In genomic region chr20:48893374-48893773, GRCh38 we compare ENCODE assay signal across 24 cellular contexts. TPM values are rescaled to one million over a fixed set of nuclear protein-coding genes. Genes with fewer than 3 reads are reported as not detected.
A peak's percentile ranks its signal among the peaks of the same experiment; 100 is the strongest.
DNase-seq lines count a peak whose midpoint lies in the region; ATAC-seq, FAIRE-seq and TF ChIP-seq lines count a peak whose summit lies in the region.
"Had no signal": no experiment of that assay in that cellular context is flagged by ENCODE, and none has a peak within 500 bp of the region (broad histone marks: within the 10 kb centered on the region; RNA-seq: fewer than 3 reads in every experiment).

No MANE protein-coding gene starts in this region.

- BruUV-seq in A673 (replicated peaks; lab: Mats Ljungman, UMichigan) (TSS peak; percentile 74), K562 (replicated peaks; lab: Mats Ljungman, UMichigan) (no TSS peak)

- H3K4me3 ChIP-seq in A673 (ENCODE audit: low read depth, low read length, poor library complexity, severe bottlenecking) (no peak overlapping the region), K562 (no peak overlapping the region), gastrocnemius medialis (no peak overlapping the region)
- H3K4me3 ChIP-seq: BLaER1 treated with 17β-estradiol and CSF1 and Interleukin-3, amounts not matched to agents 10 nM and 100 nM had no signal

- no peaks in the 10 kb centered on the region for H3K27me3 Mint-ChIP-seq in activated naive CD4-positive, alpha-beta T cell treated with anti-CD3 and anti-CD28 coated beads, Interleukin-2, amount 50 U/mL, for 24 hours

- H3K27me3 ChIP-seq in A673 (replicated peaks; ENCODE audit: insufficient read depth, low read depth, low read length, poor library complexity) (no peaks in the 10 kb centered on the region), K562 (ENCODE audit: control insufficient read depth in 2 of 2, insufficient read depth in 2 of 2, low read length in 2 of 2) (peaks cover 14 to 31% of the 10 kb centered on the region in 2 experiments; a peak in 2 of 5 replicates), gastrocnemius medialis (no peaks in the 10 kb centered on the region)
- H3K27me3 ChIP-seq: BE2C; BLaER1 treated with 17β-estradiol and CSF1 and Interleukin-3, amounts not matched to agents 10 nM and 100 nM had no signal

- no peaks in the 10 kb centered on the region for H3K9me3 Mint-ChIP-seq in activated naive CD4-positive, alpha-beta T cell treated with anti-CD3 and anti-CD28 coated beads, Interleukin-2, amount 50 U/mL, for 24 hours
- H3K9me3 Mint-ChIP-seq: CD4-positive, alpha-beta memory T cell had no signal

- FAIRE-seq in K562 (lab: Jason Lieb, UNC) (no peak), H54 (lab: Jason Lieb, UNC) (no peak)
- FAIRE-seq: A204.1, GM12891, GM18507 had no signal

- H3K27ac Mint-ChIP-seq in activated naive CD4-positive, alpha-beta T cell treated with anti-CD3 and anti-CD28 coated beads, Interleukin-2, amount 50 U/mL, for 24 hours, result peak overlapping the region; percentile 46
- H3K27ac Mint-ChIP-seq: CD4-positive, alpha-beta memory T cell had no signal

- H3K27ac ChIP-seq in A673 (ENCODE audit: low read depth, low read length, poor library complexity, severe bottlenecking), result peak overlapping the region; percentile 97
- no peak overlapping the region for H3K27ac ChIP-seq in K562 (ENCODE audit: extremely low read depth, low read depth, low read length)
- H3K27ac ChIP-seq in gastrocnemius medialis, result peak overlapping the region; percentile 68 to 87 (median 80)
- H3K27ac ChIP-seq: 22Rv1; BLaER1 treated with 17β-estradiol and CSF1 and Interleukin-3, amounts not matched to agents 10 nM and 100 nM had no signal

- no peak overlapping the region for H2AFZ ChIP-seq in K562 (ENCODE audit: low read depth, low read length)

- TF ChIP-seq RAD21 in K562 (CRISPR knock-in tag; conservative IDR thresholded peaks at IDR 0.05 in 1 of 2, IDR thresholded peaks at IDR 0.05 in 1 of 2), result no peak

- no peaks in the 10 kb centered on the region for H3K36me3 Mint-ChIP-seq in activated naive CD4-positive, alpha-beta T cell treated with anti-CD3 and anti-CD28 coated beads, Interleukin-2, amount 50 U/mL, for 24 hours
- H3K36me3 Mint-ChIP-seq: CD4-positive, alpha-beta memory T cell had no signal

- no peaks in the 10 kb centered on the region for H4K20me1 ChIP-seq in K562 (replicated peaks; ENCODE audit: control insufficient read depth, insufficient read depth, low read length)
- H4K20me1 ChIP-seq: BLaER1 treated with 17β-estradiol and CSF1 and Interleukin-3, amounts not matched to agents 10 nM and 100 nM had no signal

- H3K4me3 Mint-ChIP-seq in activated naive CD4-positive, alpha-beta T cell treated with anti-CD3 and anti-CD28 coated beads, Interleukin-2, amount 50 U/mL, for 24 hours, result no peak overlapping the region
- H3K4me3 Mint-ChIP-seq: CD4-positive, alpha-beta memory T cell had no signal

- H3K36me3 ChIP-seq in A673 (ENCODE audit: insufficient read depth, low read length, poor library complexity, severe bottlenecking), result no peaks in the 10 kb centered on the region
- no peaks in the 10 kb centered on the region for H3K36me3 ChIP-seq in K562 (ENCODE audit: control insufficient read depth, insufficient read depth, low read length)
- H3K36me3 ChIP-seq in gastrocnemius medialis, result no peaks in the 10 kb centered on the region
- H3K36me3 ChIP-seq: BE2C; BLaER1 treated with 17β-estradiol and CSF1 and Interleukin-3, amounts not matched to agents 10 nM and 100 nM had no signal

- no peak for DNase-seq in activated naive CD4-positive, alpha-beta T cell treated with Interleukin-2 at 50 U/mL for 16 hours
- DNase-seq in A673 (ENCODE audit: low spot score) (no peak), K562 (ENCODE audit: extremely low read depth in 1 of 4, low spot score in 3 of 4) (no peak), gastrocnemius medialis (no peak), H54 (ENCODE audit: insufficient read length, low spot score) (no peak)
- DNase-seq in activated CD8-positive, alpha-beta memory T cell treated with anti-CD3 and anti-CD28 coated beads, Interleukin-2, amount 50 U/mL, for 4 hours, result no peak
- DNase-seq: ACHN; AML-193; BE2C; Calu3; CD4-positive, alpha-beta memory T cell; COR-L47; DMS53; DMS79 treated with DMSO at 0.1 percent for 48 hours; GF-D8; GOT3; H7; HCEC 1CT had no signal

- TF ChIP-seq CTCF in A673 (conservative IDR thresholded peaks at IDR 0.05; ENCODE audit: low read depth, low read length) (no peak), K562 (IDR thresholded peaks at IDR 0.05 in 2 of 3, conservative IDR thresholded peaks at IDR 0.05 in 1 of 3; ENCODE audit: insufficient read depth in 2 of 3, low read depth in 1 of 3, low read length in 3 of 3) (no peak), gastrocnemius medialis (IDR thresholded peaks at IDR 0.05 in 4 of 5, conservative IDR thresholded peaks at IDR 0.05 in 1 of 5) (no peak)

- peaks cover 11% of the 10 kb centered on the region for H3K9me3 ChIP-seq in A673 (ENCODE audit: low read depth, low read length, poor library complexity, severe bottlenecking)
- H3K9me3 ChIP-seq in K562 (replicated peaks; ENCODE audit: control insufficient read depth, insufficient read depth, low read depth, low read length), result no peaks in the 10 kb centered on the region
- no peaks in the 10 kb centered on the region for H3K9me3 ChIP-seq in gastrocnemius medialis
- H3K9me3 ChIP-seq: BE2C had no signal

- POLR2A ChIA-PET in A673 (lab: Charles Lee; ENCODE audit: low non-redundant PET) (no interaction called here), K562 (lab: Yijun Ruan, JAX) (interaction anchor here (1.2 kb wide), 1 partner anchor 9 kb away, joined by 3 read pairs; no protein-coding TSS in a partner anchor)

- TF ChIP-seq POLR2A in K562 (conservative IDR thresholded peaks at IDR 0.05) (no peak), gastrocnemius medialis (IDR thresholded peaks at IDR 0.05) (no peak), H54 (IDR thresholded peaks at IDR 0.05; ENCODE audit: low read depth, low read length) (no peak)

- H3K4me2 ChIP-seq in K562 (ENCODE audit: insufficient read depth, low read length), result no peak overlapping the region

- H3K4me1 ChIP-seq in A673 (ENCODE audit: insufficient read depth, low read length, poor library complexity, severe bottlenecking) (peaks cover 59% of the 10 kb centered on the region), K562 (replicated peaks in 1 of 2; ENCODE audit: control insufficient read depth in 2 of 2, insufficient read depth in 2 of 2, low read length in 2 of 2) (no peaks in the 10 kb centered on the region), gastrocnemius medialis (peaks cover 4 to 16% of the 10 kb centered on the region in 2 donors)

- intact Hi-C loops in A673 (cut with micrococcal nuclease; ENCODE audit: unreplicated experiment) (loop anchor here (2.0 kb wide), 1 partner anchor 65 kb away; no protein-coding TSS in a partner anchor), K562 (cut with micrococcal nuclease) (no loop called here), gastrocnemius medialis (cut with DNase I; ENCODE audit: low total_unique reads) (loop anchor here (2.0 kb wide), 2 partner anchors 39 to 65 kb away; no protein-coding TSS in a partner anchor)

- ATAC-seq in K562, result no peak
- ATAC-seq in gastrocnemius medialis, result peak in 1 of 2 donors; percentile 34

- in situ Hi-C loops in K562 (cut with MboI), result no loop called here
- in situ Hi-C loops in gastrocnemius medialis (cut with MboI; ENCODE audit: low sequenced_read_pairs in 4 of 4), result no loop called here

- no peaks in the 10 kb centered on the region for H3K4me1 Mint-ChIP-seq in activated naive CD4-positive, alpha-beta T cell treated with anti-CD3 and anti-CD28 coated beads, Interleukin-2, amount 50 U/mL, for 24 hours

- H3K9ac ChIP-seq in K562 (ENCODE audit: insufficient read depth in 1 of 2, low read depth in 2 of 2, low read length in 2 of 2), result no peak overlapping the region
- H3K9ac ChIP-seq: BLaER1 treated with 17β-estradiol and CSF1 and Interleukin-3, amounts not matched to agents 10 nM and 100 nM had no signal

- H3K9me1 ChIP-seq in K562 (ENCODE audit: control insufficient read depth, insufficient read depth, low read length), result no peaks in the 10 kb centered on the region

- CTCF ChIA-PET in A673 (lab: Charles Lee), result interaction anchor here (0.9 kb wide), 1 partner anchor 11 kb away, joined by 5 read pairs; no protein-coding TSS in a partner anchor
- CTCF ChIA-PET in K562 (lab: Yijun Ruan, JAX; ENCODE audit: low intra/inter-chr PET ratio), result interaction anchor here (0.6 kb wide), 1 partner anchor 11 kb away, joined by 3 read pairs; no protein-coding TSS in a partner anchor

- no peaks in the 10 kb centered on the region for H3K79me2 ChIP-seq in K562 (ENCODE audit: control insufficient read depth, insufficient read depth, low read length)

- TF ChIP-seq EP300 in K562 (IDR thresholded peaks at IDR 0.05; ENCODE audit: low read length), result no peak

TF ChIP-seq in K562, 482 proteins besides CTCF, POLR2A, EP300 and RAD21:
- TF ChIP-seq SPI1 (IDR thresholded peaks at IDR 0.05; ENCODE audit: borderline replicate concordance, low read depth, low read length) (no peak), ZNF586 (CRISPR knock-in tag; conservative IDR thresholded peaks at IDR 0.05) (no peak), GTF2F1 (IDR thresholded peaks at IDR 0.05; ENCODE audit: low read depth, low read length) (no peak), ZNF79 (CRISPR knock-in tag; IDR thresholded peaks at IDR 0.05; ENCODE audit: low read depth) (no peak), DNMT1 (IDR thresholded peaks at IDR 0.05) (no peak), ZNF695 (CRISPR knock-in tag; IDR thresholded peaks at IDR 0.05) (no peak), MEF2D (tag; conservative IDR thresholded peaks at IDR 0.05; ENCODE audit: low read depth) (no peak), RBM25 (IDR thresholded peaks at IDR 0.05; ENCODE audit: low read depth, low read length, severe bottlenecking) (peak; percentile 24)
TF ChIP-seq in K562: peak in this region for 1.

RNA-seq across cellular contexts. Expression of gene ARFGEF2, which starts 28.1 kb away (rescaled TPM):
- total RNA-seq in A673 (2021), result 23.5 and 26.1 TPM in 2 replicates
- total RNA-seq in K562 (2011; cell fraction: chromatin; rRNA removed; ENCODE audit: low replicate concordance), result 31.2 and 69.0 TPM in 2 replicates
- 19.2 and 25.7 TPM in 2 replicates for total RNA-seq in K562 (2011; cell fraction: nucleolus; rRNA removed)
- 20.0 and 31.2 TPM in 2 replicates for total RNA-seq in K562 (2011; cell fraction: nucleoplasm; rRNA removed)
- 13.5 and 17.0 TPM in 2 replicates for total RNA-seq in K562 (2014; rRNA removed)
- 17.8 and 18.7 TPM in 2 replicates for total RNA-seq in K562 (2014; rRNA removed; fragmentation: Illumina TruSeq; extraction: Trizol)
- 17.6 and 18.1 TPM in 2 replicates for total RNA-seq in K562 (2015; rRNA removed; fragmentation: Illumina TruSeq; extraction: Trizol)
- total RNA-seq in K562 (2021), result 16.8 and 18.8 TPM in 2 replicates
- 10.1 and 13.5 TPM in 2 replicates for polyA plus RNA-seq in K562 (2011; rRNA removed)
- polyA plus RNA-seq in K562 (2011; cell fraction: cytosol; rRNA removed), result 5.8 and 7.7 TPM in 2 replicates
- 19.2 and 21.4 TPM in 2 replicates for polyA plus RNA-seq in K562 (2011; cell fraction: nucleus; rRNA removed)
- 9.0 and 9.8 TPM in 2 replicates for polyA plus RNA-seq in K562 (2012)
- 12.7 and 13.7 TPM in 2 replicates for polyA plus RNA-seq in K562 (2014; fragmentation: Illumina TruSeq; extraction: Trizol)
- polyA plus RNA-seq in K562 (2014; fragmentation: Nextera tagmentation; extraction: Ambion mirVana), result 1 to 10 TPM; 4.2 TPM
- 9.1 and 9.4 TPM in 2 replicates for polyA plus RNA-seq in K562 (2014; rRNA removed)
- polyA minus RNA-seq in K562 (2011; rRNA and poly(A)+ RNA removed), result 33.9 and 36.1 TPM in 2 replicates
- 12.8 and 16.2 TPM in 2 replicates for polyA minus RNA-seq in K562 (2011; cell fraction: cytosol; rRNA and poly(A)+ RNA removed)
- polyA minus RNA-seq in K562 (2011; cell fraction: nucleus; rRNA and poly(A)+ RNA removed), result 11.7 and 19.5 TPM in 2 replicates
- 10 to 100 TPM; 25.6 to 41.0 (median 33.5) TPM for total RNA-seq in gastrocnemius medialis
